In genomic region chr14:94599656-94600004, GRCh38 we compare ENCODE assay signal across 18 cellular contexts. TPM values are rescaled to one million over a fixed set of nuclear protein-coding genes. Genes with fewer than 3 reads are reported as not detected.
A peak's percentile ranks its signal among the peaks of the same experiment; 100 is the strongest.
DNase-seq lines count a peak whose midpoint lies in the region; ATAC-seq and TF ChIP-seq lines count a peak whose summit lies in the region.
"Had no signal": no experiment of that assay in that cellular context is flagged by ENCODE, and none has a peak within 500 bp of the region (broad histone marks: within the 10 kb centered on the region; RNA-seq: fewer than 3 reads in every experiment).

No MANE protein-coding gene starts in this region.

- 13% methylated on average over 2 of the region's 3 CpGs for WGBS in right lobe of liver (ENCODE audit: insufficient coverage, low coverage, low lambda C conversion rate, missing lambda C conversion rate)
- WGBS in stomach, 5 donors, result 14 to 45% (median 24%) methylated on average over 3 of the region's 3 CpGs

- H3K4me1 ChIP-seq in HUES48 (ENCODE audit: control insufficient read depth, insufficient read depth, low read length) (peaks cover 8% of the 10 kb centered on the region), right lobe of liver (peaks cover 0 to 65% (median 22%) of the 10 kb centered on the region in 4 donors), stomach (peaks cover 20 to 47% (median 36%) of the 10 kb centered on the region in 4 donors)
- H3K4me1 ChIP-seq in CD8-positive, alpha-beta memory T cell (ENCODE audit: insufficient read depth, low read length), result no peaks in the 10 kb centered on the region
- H3K4me1 ChIP-seq: HAP-1 had no signal

- TF ChIP-seq CTCF in chondrocyte (IDR thresholded peaks at IDR 0.05) (no peak), right lobe of liver (IDR thresholded peaks at IDR 0.05) (peak in 1 of 4 donors; percentile 2), stomach (IDR thresholded peaks at IDR 0.05) (no peak)

- peak overlapping the region; percentile 98 for H3K27ac Mint-ChIP-seq in chondrocyte (ENCODE audit: unreplicated experiment)
- H3K27ac Mint-ChIP-seq in CD8-positive, alpha-beta memory T cell, result no peak overlapping the region
- H3K27ac Mint-ChIP-seq: activated T-helper 1 cell treated with anti-CD3 and anti-CD28 coated beads, Interleukin-12 subunit alpha, Interleukin-12 subunit beta, Interleukin-2, Interleukin-4 antibody, amounts not matched to agents 30 ng/mL and 10 ng/mL and 1 ng/mL, durations not matched to agents 14 hours and 24 hours and 36 hours; CD4-positive, alpha-beta T cell; natural killer cell had no signal

- CTCF ChIA-PET in CD8-positive, alpha-beta memory T cell (lab: Charles Lee), result interaction anchor here (2.0 kb wide), 1 partner anchor 51 kb away, joined by 4 read pairs; no protein-coding TSS in a partner anchor

- POLR2A ChIA-PET in CD8-positive, alpha-beta memory T cell (lab: Charles Lee), result no interaction called here

- H3K27ac ChIP-seq in HUES48 (ENCODE audit: low read depth, low read length) (peak overlapping the region; percentile 65), right lobe of liver (peak overlapping the region; percentile 72 to 88 (median 85)), stomach (peak overlapping the region; percentile 77 to 89 (median 84))
- no peak overlapping the region for H3K27ac ChIP-seq in CD8-positive, alpha-beta memory T cell (ENCODE audit: low read depth, low read length)

- peaks cover 40% of the 10 kb centered on the region for H3K4me1 Mint-ChIP-seq in chondrocyte (ENCODE audit: low read depth)
- no peaks in the 10 kb centered on the region for H3K4me1 Mint-ChIP-seq in CD8-positive, alpha-beta memory T cell
- H3K4me1 Mint-ChIP-seq: natural killer cell had no signal

- H3K9ac ChIP-seq in HUES48 (ENCODE audit: low read depth, low read length), result no peak overlapping the region

- no peaks in the 10 kb centered on the region for H3K36me3 Mint-ChIP-seq in chondrocyte (ENCODE audit: low read depth)
- H3K36me3 Mint-ChIP-seq in CD8-positive, alpha-beta memory T cell, result no peaks in the 10 kb centered on the region
- H3K36me3 Mint-ChIP-seq: natural killer cell had no signal

- H3K9me3 ChIP-seq in HUES48 (ENCODE audit: control insufficient read depth, insufficient read depth, low read length), result no peaks in the 10 kb centered on the region
- no peaks in the 10 kb centered on the region for H3K9me3 ChIP-seq in right lobe of liver
- H3K9me3 ChIP-seq in stomach, result no peaks in the 10 kb centered on the region
- H3K9me3 ChIP-seq in CD8-positive, alpha-beta memory T cell (ENCODE audit: low read length), result no peaks in the 10 kb centered on the region
- H3K9me3 ChIP-seq: HAP-1 had no signal

- intact Hi-C loops in right lobe of liver (cut with DNase I), result no loop called here
- intact Hi-C loops in stomach (cut with DNase I; ENCODE audit: low total_unique reads), result no loop called here

- peaks cover 3% of the 10 kb centered on the region for H3K9me3 Mint-ChIP-seq in chondrocyte (ENCODE audit: low read depth)
- H3K9me3 Mint-ChIP-seq in CD8-positive, alpha-beta memory T cell, result no peaks in the 10 kb centered on the region
- H3K9me3 Mint-ChIP-seq: activated T-helper 1 cell treated with anti-CD3 and anti-CD28 coated beads, Interleukin-12 subunit alpha, Interleukin-12 subunit beta, Interleukin-2, Interleukin-4 antibody, amounts not matched to agents 30 ng/mL and 10 ng/mL and 1 ng/mL, durations not matched to agents 14 hours and 24 hours and 36 hours; CD4-positive, alpha-beta T cell; natural killer cell had no signal

- no peaks in the 10 kb centered on the region for H3K36me3 ChIP-seq in HUES48 (ENCODE audit: control insufficient read depth, insufficient read depth, low read length)
- no peaks in the 10 kb centered on the region for H3K36me3 ChIP-seq in right lobe of liver
- no peaks in the 10 kb centered on the region for H3K36me3 ChIP-seq in stomach
- H3K36me3 ChIP-seq in CD8-positive, alpha-beta memory T cell (ENCODE audit: insufficient read depth, low read length), result no peaks in the 10 kb centered on the region
- H3K36me3 ChIP-seq: HAP-1 had no signal

- peak; percentile 44 for DNase-seq in chondrocyte (ENCODE audit: low spot score)
- DNase-seq in right lobe of liver, result peak in 2 of 3 donors; percentile 57 to 61
- no peak for DNase-seq in stomach
- no peak for DNase-seq in cortex of kidney (lab: John Stamatoyannopoulos, UW)
- no peak for DNase-seq in NCI-H226
- no peak for DNase-seq in CD8-positive, alpha-beta memory T cell
- DNase-seq: activated CD4-positive, CD25-positive, alpha-beta regulatory T cell; CD4-positive, alpha-beta T cell; KG1; natural killer cell; NCI-H2171; stimulated activated CD4-positive, alpha-beta T cell treated with anti-CD3 and anti-CD28 coated beads, Interleukin-2, amount 100 ng/mL, for 24 hours; stimulated activated naive CD4-positive, alpha-beta T cell treated with Interleukin-2 at 50 U/mL for 16 hours had no signal

- no peak for TF ChIP-seq EP300 in stomach (IDR thresholded peaks at IDR 0.05)

- no peaks in the 10 kb centered on the region for H3K27me3 Mint-ChIP-seq in chondrocyte (ENCODE audit: low read depth)
- H3K27me3 Mint-ChIP-seq in CD8-positive, alpha-beta memory T cell, result peaks cover 5 to 8% of the 10 kb centered on the region in 2 donors

- ATAC-seq in right lobe of liver, result peak; percentile 10 to 45 (median 13)
- ATAC-seq in GM21515 (IDR thresholded peaks at IDR 0.05; ENCODE audit: unreplicated experiment), result no peak
- ATAC-seq: natural killer cell had no signal

- TF ChIP-seq POLR2A in right lobe of liver (IDR thresholded peaks at IDR 0.05), result no peak
- no peak for TF ChIP-seq POLR2A in stomach (IDR thresholded peaks at IDR 0.05)

- H3K4me3 Mint-ChIP-seq in chondrocyte (ENCODE audit: unreplicated experiment), result peak overlapping the region; percentile 31
- no peak overlapping the region for H3K4me3 Mint-ChIP-seq in CD8-positive, alpha-beta memory T cell
- H3K4me3 Mint-ChIP-seq: activated T-helper 1 cell treated with anti-CD3 and anti-CD28 coated beads, Interleukin-12 subunit alpha, Interleukin-12 subunit beta, Interleukin-2, Interleukin-4 antibody, amounts not matched to agents 30 ng/mL and 10 ng/mL and 1 ng/mL, durations not matched to agents 14 hours and 24 hours and 36 hours; CD4-positive, alpha-beta T cell; natural killer cell had no signal

- H3K4me3 ChIP-seq in HUES48 (ENCODE audit: low read depth, low read length) (no peak overlapping the region), right lobe of liver (peak overlapping the region; percentile 20 to 75 (median 61)), stomach (peak overlapping the region in 1 of 4 donors; percentile 3)
- no peak overlapping the region for H3K4me3 ChIP-seq in CD8-positive, alpha-beta memory T cell (ENCODE audit: low read length)
- H3K4me3 ChIP-seq: HAP-1 had no signal

- H3K27me3 ChIP-seq in HUES48 (ENCODE audit: control insufficient read depth, insufficient read depth, low read length) (no peaks in the 10 kb centered on the region), right lobe of liver (no peaks in the 10 kb centered on the region), stomach (no peaks in the 10 kb centered on the region)
- no peaks in the 10 kb centered on the region for H3K27me3 ChIP-seq in CD8-positive, alpha-beta memory T cell (ENCODE audit: insufficient read depth, low read length, poor library complexity, severe bottlenecking)

RNA-seq across cellular contexts. Expression of gene SERPINA3, which starts 12.6 kb away (rescaled TPM):
- total RNA-seq in chondrocyte, result 3.6 to 4.6 TPM (median 3.9 TPM) in 3 replicates
- over 10,000 TPM in 2 of 6 experiments, 1,000 to 10,000 TPM in 4; 5,211 to 12,749 (median 8,707) TPM for total RNA-seq in right lobe of liver
- 100 to 1,000 TPM in 1 of 5 donors, 10 to 100 TPM in 4; 15.1 to 392 (median 65.9) TPM for total RNA-seq in stomach
- polyA plus RNA-seq in stomach, result 1,000 to 10,000 TPM in 1 of 3 donors, 100 to 1,000 TPM in 2; 109 to 1,820 (median 485) TPM
- not detected for total RNA-seq in CD8-positive, alpha-beta memory T cell
- polyA plus RNA-seq in CD8-positive, alpha-beta memory T cell, result not detected
- total RNA-seq: activated T-helper 1 cell treated with anti-CD3 and anti-CD28 coated beads, Interleukin-12 subunit alpha, Interleukin-12 subunit beta, Interleukin-2, Interleukin-4 antibody, amounts not matched to agents 30 ng/mL and 10 ng/mL and 1 ng/mL, durations not matched to agents 14 hours and 24 hours and 36 hours; CD4-positive, alpha-beta T cell; natural killer cell had no signal

RNA-seq across cellular contexts. Expression of gene SERPINA5, which starts 18.4 kb away (rescaled TPM):
- total RNA-seq in chondrocyte (0.50 to 0.54 TPM in 2 of 3 replicates, not detected in the other), right lobe of liver (100 to 1,000 TPM in 4 of 6 experiments, 10 to 100 TPM in 2; 24.7 to 317 (median 167) TPM), stomach (10 to 100 TPM in 1 of 5 donors, 1 to 10 TPM in 2, not detected in 2; 1.7 to 10.7 (median 3.1) TPM)
- polyA plus RNA-seq in stomach, result 1 to 10 TPM; 2.7 to 5.9 (median 4.6) TPM
- total RNA-seq in CD8-positive, alpha-beta memory T cell, result not detected
- not detected for polyA plus RNA-seq in CD8-positive, alpha-beta memory T cell
- total RNA-seq: activated T-helper 1 cell treated with anti-CD3 and anti-CD28 coated beads, Interleukin-12 subunit alpha, Interleukin-12 subunit beta, Interleukin-2, Interleukin-4 antibody, amounts not matched to agents 30 ng/mL and 10 ng/mL and 1 ng/mL, durations not matched to agents 14 hours and 24 hours and 36 hours; CD4-positive, alpha-beta T cell; natural killer cell had no signal

RNA-seq across cellular contexts. Expression of gene SERPINA4, which starts 38.4 kb away (rescaled TPM):
- total RNA-seq in chondrocyte (not detected in 3 replicates), right lobe of liver (100 to 1,000 TPM in 4 of 6 experiments, 10 to 100 TPM in 2; 41.2 to 204 (median 145) TPM), stomach (10 to 100 TPM in 2 of 5 donors, 1 to 10 TPM in 1, not detected in 2; 4.9 to 27.5 (median 15.8) TPM)
- polyA plus RNA-seq in stomach, result 10 to 100 TPM in 2 of 3 donors, 1 to 10 TPM in 1; 4.7 to 14.8 (median 13.6) TPM
- total RNA-seq in CD8-positive, alpha-beta memory T cell, result not detected
- polyA plus RNA-seq in CD8-positive, alpha-beta memory T cell, result not detected
- total RNA-seq: activated T-helper 1 cell treated with anti-CD3 and anti-CD28 coated beads, Interleukin-12 subunit alpha, Interleukin-12 subunit beta, Interleukin-2, Interleukin-4 antibody, amounts not matched to agents 30 ng/mL and 10 ng/mL and 1 ng/mL, durations not matched to agents 14 hours and 24 hours and 36 hours; CD4-positive, alpha-beta T cell; dermis microvascular lymphatic vessel endothelial cell; natural killer cell had no signal

Comparison
In these comparisons a context has a peak if more than half of its experiments do, and no peak if none do; other contexts are left out.
1. H3K4me3 ChIP-seq: peak in right lobe of liver (3 of 3); none in HUES48 (single experiment) and CD8-positive, alpha-beta memory T cell (single experiment).
2. DNase-seq: peak in chondrocyte (single experiment) and right lobe of liver (2 of 3); none in stomach (single experiment), cortex of kidney (single experiment), NCI-H226 (single experiment) and CD8-positive, alpha-beta memory T cell (0 of 5).
3. RNA of gene SERPINA3, which starts 12.6 kb away (total RNA-seq): 5,211 to 12,749 TPM in right lobe of liver; 15.1 to 392 TPM in stomach, 3.6 to 4.6 TPM in chondrocyte and not detected in CD8-positive, alpha-beta memory T cell; every median in the first group is over 10 times any median in the second.